Comparison of ENCODE assay signal across 1 cellular context in genomic region chr17:47946516-47946915, GRCh38.
TF ChIP-seq lines count a peak whose summit lies in the region.

No MANE protein-coding gene starts in this region.

TF ChIP-seq in GM12878, 131 proteins besides CTCF, POLR2A, EP300 and RAD21:
- no peak for TF ChIP-seq NR2F1 (conservative IDR thresholded peaks at IDR 0.05)
- TF ChIP-seq CBFB (IDR thresholded peaks at IDR 0.05; ENCODE audit: low read depth) = no peak
- TF ChIP-seq REST (IDR thresholded peaks at IDR 0.05; ENCODE audit: low read depth, low read length) = no peak
- TF ChIP-seq ZNF274 (IDR thresholded peaks at IDR 0.05; ENCODE audit: insufficient read depth, insufficient read length) = no peak
- no peak for TF ChIP-seq GATAD2B (conservative IDR thresholded peaks at IDR 0.05; ENCODE audit: low read depth)
- TF ChIP-seq CBX3 (IDR thresholded peaks at IDR 0.05; ENCODE audit: borderline replicate concordance, low read depth) = no peak
- no peak for TF ChIP-seq CBX5 (IDR thresholded peaks at IDR 0.05; ENCODE audit: low read depth)
- no peak for TF ChIP-seq ATF7 (IDR thresholded peaks at IDR 0.05; ENCODE audit: low read depth)
